In the genomic region with DNA sequence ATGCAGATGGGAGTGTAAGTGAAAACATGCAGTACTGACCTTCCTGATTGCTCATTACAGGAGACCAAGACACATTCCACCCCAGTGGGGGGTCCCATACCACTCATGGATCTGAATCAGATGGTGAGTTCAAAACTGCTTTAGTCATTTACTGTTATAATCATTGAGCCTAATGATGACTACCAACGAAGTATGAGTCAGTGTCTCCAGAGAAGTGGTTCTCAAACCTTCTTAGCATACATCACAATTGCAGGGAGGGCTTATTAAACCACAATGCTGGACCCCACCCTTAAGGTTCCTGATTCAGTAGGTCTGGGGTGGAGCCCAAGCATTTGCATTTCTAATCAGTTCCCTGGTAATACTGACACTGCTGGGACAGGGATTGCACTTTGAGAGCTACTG, we compare ENCODE assay signal across 9 cellular contexts.
DNase-seq lines count a peak whose midpoint lies in the region; ATAC-seq and TF ChIP-seq lines count a peak whose summit lies in the region.
"Had no signal": no experiment of that assay in that cellular context is flagged by ENCODE, and none has a peak within 500 bp of the region (broad histone marks: within the 10 kb centered on the region; RNA-seq: fewer than 3 reads in every experiment).

No MANE protein-coding gene starts in this region.

- H3K4me1 Mint-ChIP-seq in activated T-helper 2 cell treated with anti-CD3 and anti-CD28 coated beads, Interferon-gamma antibody, Interleukin-2, Interleukin-4, amounts not matched to agents 10 μg/mL and 5 μg/mL and 100 μg/mL, durations not matched to agents 14 hours and 24 hours and 36 hours (ENCODE audit: low read depth): peaks cover 45% of the 10 kb centered on the region

- H3K27ac Mint-ChIP-seq in activated T-helper 2 cell treated with anti-CD3 and anti-CD28 coated beads, Interferon-gamma antibody, Interleukin-2, Interleukin-4, amounts not matched to agents 10 μg/mL and 5 μg/mL and 100 μg/mL, durations not matched to agents 14 hours and 24 hours and 36 hours: no peak overlapping the region

- H3K36me3 ChIP-seq in upper lobe of right lung: peaks cover 56% of the 10 kb centered on the region

- H3K9me3 Mint-ChIP-seq in activated T-helper 2 cell treated with anti-CD3 and anti-CD28 coated beads, Interferon-gamma antibody, Interleukin-2, Interleukin-4, amounts not matched to agents 10 μg/mL and 5 μg/mL and 100 μg/mL, durations not matched to agents 14 hours and 24 hours and 36 hours: peaks cover 18% of the 10 kb centered on the region

- H3K27me3 Mint-ChIP-seq in activated T-helper 2 cell treated with anti-CD3 and anti-CD28 coated beads, Interferon-gamma antibody, Interleukin-2, Interleukin-4, amounts not matched to agents 10 μg/mL and 5 μg/mL and 100 μg/mL, durations not matched to agents 14 hours and 24 hours and 36 hours (ENCODE audit: low read depth): no peaks in the 10 kb centered on the region

- peak; percentile 84 for ATAC-seq in upper lobe of right lung

- DNase-seq in activated effector memory CD4-positive, alpha-beta T cell treated with anti-CD3 and anti-CD28 coated beads, Interleukin-2, amount 50 U/mL, for 16 hours: peak; percentile 78
- DNase-seq in activated effector memory CD4-positive, alpha-beta T cell treated with Interleukin-2 at 50 U/mL for 16 hours: no peak
- DNase-seq in activated T-helper 2 cell treated with anti-CD3 and anti-CD28 coated beads, Interferon-gamma antibody, Interleukin-2, Interleukin-4, amounts not matched to agents 10 μg/mL and 5 μg/mL and 100 μg/mL, durations not matched to agents 14 hours and 24 hours and 36 hours (ENCODE audit: low spot score): peak; percentile 11
- peak; percentile 65 for DNase-seq in islet precursor cell
- DNase-seq in upper lobe of right lung: no peak
- no peak for DNase-seq in retina
- DNase-seq in NCI-H2029 treated with DMSO at 0.1 percent for 48 hours (lab: John Stamatoyannopoulos, UW): no peak
- DNase-seq in NCI-H1092 treated with DMSO at 0.1 percent for 48 hours (lab: John Stamatoyannopoulos, UW): no peak

- TF ChIP-seq CTCF in upper lobe of right lung (IDR thresholded peaks at IDR 0.05): no peak

- no peaks in the 10 kb centered on the region for H3K27me3 ChIP-seq in upper lobe of right lung

- peaks cover 8% of the 10 kb centered on the region for H3K4me1 ChIP-seq in upper lobe of right lung

- H3K9me3 ChIP-seq in upper lobe of right lung: peaks cover 8% of the 10 kb centered on the region

- H3K27ac ChIP-seq in upper lobe of right lung: peak overlapping the region; percentile 19
- H3K27ac ChIP-seq: HL-60 had no signal

- no peak overlapping the region for H3K4me3 ChIP-seq in upper lobe of right lung

- H3K4me3 Mint-ChIP-seq in activated T-helper 2 cell treated with anti-CD3 and anti-CD28 coated beads, Interferon-gamma antibody, Interleukin-2, Interleukin-4, amounts not matched to agents 10 μg/mL and 5 μg/mL and 100 μg/mL, durations not matched to agents 14 hours and 24 hours and 36 hours (ENCODE audit: low read depth): no peak overlapping the region

- H3K36me3 Mint-ChIP-seq in activated T-helper 2 cell treated with anti-CD3 and anti-CD28 coated beads, Interferon-gamma antibody, Interleukin-2, Interleukin-4, amounts not matched to agents 10 μg/mL and 5 μg/mL and 100 μg/mL, durations not matched to agents 14 hours and 24 hours and 36 hours (ENCODE audit: low read depth): peaks cover 96% of the 10 kb centered on the region

- intact Hi-C loops in activated T-helper 2 cell treated with anti-CD3 and anti-CD28 coated beads, Interferon-gamma antibody, Interleukin-2, Interleukin-4, amounts not matched to agents 10 μg/mL and 5 μg/mL and 100 μg/mL, durations not matched to agents 14 hours and 24 hours and 36 hours (cut with micrococcal nuclease): loop anchor here (5.0 kb wide), 1 partner anchor 47 kb away; no protein-coding TSS in a partner anchor
- intact Hi-C loops in upper lobe of right lung (cut with DNase I): no loop called here

Comparison
In these comparisons a context has a peak if more than half of its experiments do, and no peak if none do; other contexts are left out.
1. DNase-seq: peak in activated effector memory CD4-positive, alpha-beta T cell treated with anti-CD3 and anti-CD28 coated beads, Interleukin-2, amount 50 U/mL, for 16 hours (single experiment), activated T-helper 2 cell treated with anti-CD3 and anti-CD28 coated beads, Interferon-gamma antibody, Interleukin-2, Interleukin-4, amounts not matched to agents 10 μg/mL and 5 μg/mL and 100 μg/mL, durations not matched to agents 14 hours and 24 hours and 36 hours (single experiment) and islet precursor cell (single experiment); none in activated effector memory CD4-positive, alpha-beta T cell treated with Interleukin-2 at 50 U/mL for 16 hours (single experiment), upper lobe of right lung (single experiment), retina (single experiment), NCI-H2029 treated with DMSO at 0.1 percent for 48 hours (single experiment) and NCI-H1092 treated with DMSO at 0.1 percent for 48 hours (single experiment).